ENCODE assay signal across 12 cellular contexts in the genomic region with DNA sequence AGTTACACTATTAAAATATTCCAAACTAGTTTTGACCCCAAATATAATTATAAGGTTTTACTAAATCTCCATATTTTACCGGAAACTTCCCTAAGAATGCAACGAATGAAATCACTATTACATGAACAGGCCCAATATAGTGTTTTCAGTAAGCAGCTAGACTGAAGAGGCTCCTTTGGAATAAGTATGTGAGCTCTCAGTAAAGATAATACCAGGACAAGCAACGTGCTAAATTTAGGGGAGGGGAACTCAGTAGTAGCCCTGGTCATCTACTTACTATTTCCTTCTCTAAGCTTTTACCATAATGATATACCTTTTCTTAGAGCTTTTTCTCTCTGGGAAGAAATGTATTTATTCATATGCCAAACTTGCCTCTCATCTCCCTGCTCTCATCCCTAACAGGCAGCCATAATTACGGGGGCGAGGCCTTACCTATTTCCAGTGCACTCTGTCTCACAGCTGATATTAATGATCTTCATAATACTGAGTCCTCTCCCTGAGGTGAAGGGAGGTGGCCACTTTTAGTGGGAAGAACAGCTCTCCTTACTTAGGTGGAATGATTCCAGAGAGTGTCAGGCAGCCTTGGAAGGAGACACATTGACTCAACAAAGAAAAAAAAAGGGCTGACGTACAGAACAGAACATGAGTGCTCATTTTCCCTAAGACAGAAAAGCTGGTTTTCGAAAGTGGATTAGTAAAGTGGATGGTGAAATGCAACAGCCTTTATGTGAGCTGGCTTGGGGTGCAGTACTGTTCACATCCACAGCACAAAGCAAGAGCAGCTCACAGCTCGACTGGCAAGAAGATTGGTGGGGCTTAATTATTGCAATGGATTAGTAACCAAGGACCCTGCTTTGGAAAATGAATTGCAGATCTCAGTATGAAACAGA.
DNase-seq lines count a peak whose midpoint lies in the region; ATAC-seq, FAIRE-seq and TF ChIP-seq lines count a peak whose summit lies in the region.
"Had no signal": no experiment of that assay in that cellular context is flagged by ENCODE, and none has a peak within 500 bp of the region (broad histone marks: within the 10 kb centered on the region; RNA-seq: fewer than 3 reads in every experiment).

No MANE protein-coding gene starts in this region.

- BruUV-seq in IMR-90 (replicated peaks; lab: Mats Ljungman, UMichigan): no TSS peak

- H3K9me3 ChIP-seq in A549: no peaks in the 10 kb centered on the region
- H3K9me3 ChIP-seq in IMR-90 (ENCODE audit: control insufficient read depth, insufficient read depth, low read length): no peaks in the 10 kb centered on the region
- H3K9me3 ChIP-seq in lung (ENCODE audit: control insufficient read depth in 2 of 2, insufficient read depth in 1 of 2, low read length in 1 of 2): no peaks in the 10 kb centered on the region

- POLR2A ChIA-PET in A549 (lab: Yijun Ruan, JAX): no interaction called here
- POLR2A ChIA-PET in IMR-90 (lab: Charles Lee; ENCODE audit: unreplicated experiment): no interaction called here

- H3K36me3 ChIP-seq in IMR-90 (ENCODE audit: control insufficient read depth, insufficient read depth, low read length) (peaks cover 6% of the 10 kb centered on the region; the same call in 1 of the 2 replicates), bronchial epithelial cell (ENCODE audit: control insufficient read depth, insufficient read depth, low read length) (no peaks in the 10 kb centered on the region), lung (ENCODE audit: control insufficient read depth in 2 of 2, insufficient read depth in 2 of 2, low read length in 2 of 2) (no peaks in the 10 kb centered on the region)

- CTCF ChIA-PET in A549 (lab: Yijun Ruan, JAX): interaction anchor here (1.3 kb wide), 1 partner anchor 131 kb away, joined by 4 read pairs; no protein-coding TSS in a partner anchor
- CTCF ChIA-PET in IMR-90 (lab: Yijun Ruan, JAX): interaction anchor here (0.7 to 1.0 kb wide), 2 partner anchors 13 to 24 kb away, joined by 3 read pairs; no protein-coding TSS in a partner anchor

- H3K4me3 ChIP-seq in A549 (no peak overlapping the region), IMR-90 (ENCODE audit: insufficient read depth, low read depth, low read length) (no peak overlapping the region), bronchial epithelial cell (ENCODE audit: low read depth, low read length) (no peak overlapping the region), lung (no peak overlapping the region)

- H3K4ac ChIP-seq in IMR-90 (ENCODE audit: low read depth, low read length): no peak overlapping the region

- no peak overlapping the region for H4K8ac ChIP-seq in IMR-90 (ENCODE audit: low read depth in 2 of 2, low read length in 2 of 2)

- dilution Hi-C loops in IMR-90 (cut with HindIII; ENCODE audit: low sequenced_read_pairs, unreplicated experiment): no loop called here

- no peak overlapping the region for H2BK5ac ChIP-seq in IMR-90 (ENCODE audit: low read depth, low read length, poor library complexity, severe bottlenecking)

- H2AK9ac ChIP-seq in IMR-90 (replicated peaks; ENCODE audit: low read depth, low read length, poor library complexity): no peak overlapping the region

- no peak for TF ChIP-seq POLR2A in A549 (IDR thresholded peaks at IDR 0.05; ENCODE audit: low read length)
- no peak for TF ChIP-seq POLR2A in IMR-90 (IDR thresholded peaks at IDR 0.05; ENCODE audit: low read depth, low read length)

- TF ChIP-seq EP300 in A549 (IDR thresholded peaks at IDR 0.05): no peak

- H4K91ac ChIP-seq in IMR-90 (ENCODE audit: insufficient read depth, low read depth, low read length): no peak overlapping the region

- WGBS in A549 (ENCODE audit: missing lambda C conversion rate): 34% methylated on average over 8 of the region's 8 CpGs
- WGBS in IMR-90 (ENCODE audit: extremely low coverage in 2 of 2, insufficient read length in 1 of 2), 2 experiments: no CpG with 5 or more reads among the region's 8 CpGs
- 68 to 88% methylated on average over 8 of the region's 8 CpGs for WGBS in lung, 2 donors

- H3K79me1 ChIP-seq in IMR-90 (ENCODE audit: low read depth in 1 of 2, low read length in 2 of 2): 0 out of 4 replicates have a peak, but pooled peaks cover 1 to 5% of the 10 kb centered on the region in 2 experiments

- intact Hi-C loops in IMR-90 (cut with micrococcal nuclease): no loop called here

- no peaks in the 10 kb centered on the region for H4K20me1 ChIP-seq in IMR-90 (ENCODE audit: insufficient read depth, low read length)

- H3K27ac ChIP-seq in A549 (no peak overlapping the region), IMR-90 (ENCODE audit: insufficient read depth, low read length) (no peak overlapping the region), lung (ENCODE audit: low read depth in 1 of 2, low read length in 1 of 2) (no peak overlapping the region)

- H3K56ac ChIP-seq in IMR-90 (ENCODE audit: extremely low read depth, insufficient read depth, low read length): no peak overlapping the region

- no peak overlapping the region for H2BK20ac ChIP-seq in IMR-90 (ENCODE audit: low read depth, low read length)

- H3K23ac ChIP-seq in IMR-90 (ENCODE audit: low read depth, low read length): no peak overlapping the region

- no peaks in the 10 kb centered on the region for H3K9me1 ChIP-seq in IMR-90 (ENCODE audit: insufficient read depth, low read length)

- ATAC-seq in A549: peak; percentile 68 to 70; a peak in 4 of 6 replicates
- ATAC-seq in IMR-90 (ENCODE audit: low read depth): peak; percentile 67; the same call in 1 of the 2 replicates
- peak; percentile 58 for ATAC-seq in lung (ENCODE audit: insufficient read depth, low FRiP score)
- ATAC-seq in GM18909 (IDR thresholded peaks at IDR 0.05; ENCODE audit: poor library complexity, unreplicated experiment): no peak
- ATAC-seq in HG03354 (IDR thresholded peaks at IDR 0.05; ENCODE audit: poor library complexity, severe bottlenecking, unreplicated experiment): no peak

- H3K27me3 ChIP-seq in IMR-90 (ENCODE audit: control insufficient read depth, insufficient read depth, low read length) (no peaks in the 10 kb centered on the region), bronchial epithelial cell (ENCODE audit: control insufficient read depth, insufficient read depth, low read length) (no peaks in the 10 kb centered on the region), lung (ENCODE audit: control insufficient read depth, insufficient read depth) (no peaks in the 10 kb centered on the region)

- H3K4me2 ChIP-seq in A549: no peak overlapping the region
- H3K4me2 ChIP-seq in IMR-90 (ENCODE audit: low read depth, low read length): no peak overlapping the region

- TF ChIP-seq CTCF in A549 (IDR thresholded peaks at IDR 0.05) (no peak), IMR-90 (conservative IDR thresholded peaks at IDR 0.05; ENCODE audit: low read depth, low read length) (no peak), bronchial epithelial cell (IDR thresholded peaks at IDR 0.05; ENCODE audit: insufficient read depth, low read length, severe bottlenecking) (peak; percentile 32), lung (IDR thresholded peaks at IDR 0.05; ENCODE audit: control extremely low read depth, extremely low read depth) (no peak)

- DNase-seq in A549 (ENCODE audit: low read depth in 1 of 2, low spot score in 1 of 2) (no peak), IMR-90 (peak; percentile 31), bronchial epithelial cell (ENCODE audit: low read depth) (peak; percentile 67), lung (ENCODE audit: low spot score) (no peak), inferior parietal cortex (ENCODE audit: extremely low spot score) (no peak), D341Med (ENCODE audit: low spot score) (no peak)
- DNase-seq: activated T-cell treated with anti-CD3 and anti-CD28 coated beads, Interleukin-2, amount 50 U/mL, for 24 hours; NCI-H1105 treated with DMSO at 0.1 percent for 48 hours; NCI-H774 had no signal

- H2AK5ac ChIP-seq in IMR-90 (ENCODE audit: low read depth, low read length): no peak overlapping the region

- no peak overlapping the region for H3K18ac ChIP-seq in IMR-90 (ENCODE audit: low read depth, low read length)

- H2BK120ac ChIP-seq in IMR-90 (ENCODE audit: low read depth, low read length): no peak overlapping the region

- no peak for FAIRE-seq in A549 (lab: Jason Lieb, UNC)
- FAIRE-seq in bronchial epithelial cell (lab: Jason Lieb, UNC): no peak
- FAIRE-seq: colon had no signal

- in situ Hi-C loops in IMR-90 (cut with MboI; ENCODE audit: low sequenced_read_pairs): no loop called here

- H2BK15ac ChIP-seq in IMR-90 (ENCODE audit: low read depth, low read length): no peak overlapping the region

- TF ChIP-seq RAD21 in A549 (conservative IDR thresholded peaks at IDR 0.05 in 1 of 2, IDR thresholded peaks at IDR 0.05 in 1 of 2) (no peak), IMR-90 (IDR thresholded peaks at IDR 0.05; ENCODE audit: low read length) (no peak)

- no peak overlapping the region for H4K5ac ChIP-seq in IMR-90 (ENCODE audit: low read depth, low read length)

- H3K4me1 ChIP-seq in A549: no peaks in the 10 kb centered on the region
- peaks cover 4% of the 10 kb centered on the region; the same call in 1 of the 2 replicates for H3K4me1 ChIP-seq in IMR-90 (ENCODE audit: control insufficient read depth, insufficient read depth, low read length)
- peaks cover 2% of the 10 kb centered on the region in 2 donors for H3K4me1 ChIP-seq in lung (ENCODE audit: control insufficient read depth in 2 of 2, insufficient read depth in 2 of 2, low read length in 2 of 2)

- H2AFZ ChIP-seq in IMR-90 (replicated peaks; ENCODE audit: low read length, poor library complexity): no peak overlapping the region

- no peak overlapping the region for H3K9ac ChIP-seq in IMR-90 (ENCODE audit: low read depth, low read length)

- no peak overlapping the region for H3K14ac ChIP-seq in IMR-90 (replicated peaks; ENCODE audit: low read depth, low read length)

TF ChIP-seq in A549, 52 proteins besides CTCF, POLR2A, EP300 and RAD21 (continues in another document):
- TF ChIP-seq CBX8 (IDR thresholded peaks at IDR 0.05): no peak

TF ChIP-seq in IMR-90, 13 proteins besides CTCF, POLR2A, EP300 and RAD21:
- TF ChIP-seq MXI1 (IDR thresholded peaks at IDR 0.05; ENCODE audit: borderline replicate concordance, low read depth, low read length) (no peak), BHLHE40 (IDR thresholded peaks at IDR 0.05; ENCODE audit: low read depth, low read length) (no peak), CHD1 (IDR thresholded peaks at IDR 0.05; ENCODE audit: low read depth, low read length) (no peak)
- TF ChIP-seq, protein P1, sequence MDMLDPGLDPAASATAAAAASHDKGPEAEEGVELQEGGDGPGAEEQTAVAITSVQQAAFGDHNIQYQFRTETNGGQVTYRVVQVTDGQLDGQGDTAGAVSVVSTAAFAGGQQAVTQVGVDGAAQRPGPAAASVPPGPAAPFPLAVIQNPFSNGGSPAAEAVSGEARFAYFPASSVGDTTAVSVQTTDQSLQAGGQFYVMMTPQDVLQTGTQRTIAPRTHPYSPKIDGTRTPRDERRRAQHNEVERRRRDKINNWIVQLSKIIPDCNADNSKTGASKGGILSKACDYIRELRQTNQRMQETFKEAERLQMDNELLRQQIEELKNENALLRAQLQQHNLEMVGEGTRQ (IDR thresholded peaks at IDR 0.05; ENCODE audit: low read depth, low read length): no peak

Comparison
In these comparisons a context has a peak if more than half of its experiments do, and no peak if none do; other contexts are left out.
1. ATAC-seq: peak in A549 (2 of 2), IMR-90 (single experiment) and lung (single experiment); none in GM18909 (single experiment) and HG03354 (single experiment).
2. DNase-seq: peak in IMR-90 (single experiment) and bronchial epithelial cell (single experiment); none in A549 (0 of 2), lung (single experiment), inferior parietal cortex (single experiment) and D341Med (single experiment).